ENCODE assay signal across 8 cellular contexts in genomic region chr17:81365601-81366585, GRCh38. TPM values are rescaled to one million over a fixed set of nuclear protein-coding genes. Genes with fewer than 3 reads are reported as not detected.
DNase-seq lines count a peak whose midpoint lies in the region; ATAC-seq, FAIRE-seq and TF ChIP-seq lines count a peak whose summit lies in the region.

No MANE protein-coding gene starts in this region.

- H3K4me3 ChIP-seq in HepG2 (replicated peaks in 1 of 3; ENCODE audit: insufficient read depth in 1 of 3, low read depth in 2 of 3, low read length in 3 of 3): peak overlapping the region in 1 of 3 experiments; percentile 9; a peak in 1 of 6 replicates
- peak overlapping the region in 3 of 4 donors; percentile 15 to 40 (median 33) for H3K4me3 ChIP-seq in upper lobe of left lung
- H3K4me3 ChIP-seq in mesendoderm (ENCODE audit: low read length): no peak overlapping the region

- no peak for FAIRE-seq in HepG2 (lab: Jason Lieb, UNC)

- H3K36me3 ChIP-seq in HepG2 (replicated peaks in 1 of 2; ENCODE audit: control insufficient read depth in 1 of 2, insufficient read depth in 2 of 2, low read length in 2 of 2): no peaks in the 10 kb centered on the region
- no peaks in the 10 kb centered on the region for H3K36me3 ChIP-seq in upper lobe of left lung
- H3K36me3 ChIP-seq in mesendoderm (ENCODE audit: control insufficient read depth, insufficient read depth, low read length): no peaks in the 10 kb centered on the region

- H3K4me2 ChIP-seq in HepG2 (ENCODE audit: low read depth, low read length) (peak overlapping the region; percentile 33), mesendoderm (ENCODE audit: low read length) (no peak overlapping the region)

- H4K8ac ChIP-seq in mesendoderm (ENCODE audit: low read depth, low read length): no peak overlapping the region

- H3K27me3 Mint-ChIP-seq in Calu3 (ENCODE audit: unreplicated experiment): peaks cover 60% of the 10 kb centered on the region

- H2BK5ac ChIP-seq in mesendoderm (ENCODE audit: low read length): no peak overlapping the region

- H2BK120ac ChIP-seq in mesendoderm (ENCODE audit: low read depth, low read length): no peak overlapping the region

- no peak overlapping the region for H2AK5ac ChIP-seq in mesendoderm (ENCODE audit: low read length)

- H3K27ac ChIP-seq in HepG2 (ENCODE audit: extremely low read length, insufficient read depth, low read length): no peak overlapping the region
- peak overlapping the region; percentile 83 to 94 (median 88) for H3K27ac ChIP-seq in upper lobe of left lung
- H3K27ac ChIP-seq in mesendoderm (ENCODE audit: low read depth, low read length): no peak overlapping the region

- no peaks in the 10 kb centered on the region for H3K79me1 ChIP-seq in mesendoderm (ENCODE audit: low read length)

- H3K56ac ChIP-seq in mesendoderm (ENCODE audit: low read length): no peak overlapping the region

- no peak overlapping the region for H3K18ac ChIP-seq in mesendoderm (ENCODE audit: low read length)

- intact Hi-C loops in Calu3 (cut with micrococcal nuclease; ENCODE audit: unreplicated experiment) (no loop called here), HepG2 (cut with micrococcal nuclease; ENCODE audit: unreplicated experiment) (no loop called here)

- H3K9me3 Mint-ChIP-seq in Calu3 (ENCODE audit: low read depth, unreplicated experiment): no peaks in the 10 kb centered on the region

- peak overlapping the region; percentile 64 for H3K27ac Mint-ChIP-seq in Calu3 (ENCODE audit: unreplicated experiment)

- H3K9me3 ChIP-seq in HepG2 (ENCODE audit: low read length) (no peaks in the 10 kb centered on the region), upper lobe of left lung (no peaks in the 10 kb centered on the region)

- H4K5ac ChIP-seq in mesendoderm (ENCODE audit: low read length): no peak overlapping the region

- POLR2A ChIA-PET in HepG2 (lab: Yijun Ruan, JAX): no interaction called here

- H2AFZ ChIP-seq in HepG2 (ENCODE audit: low read length): no peak overlapping the region

- no peak overlapping the region for H3K4ac ChIP-seq in mesendoderm (ENCODE audit: low read depth, low read length)

- H3K4me1 ChIP-seq in HepG2 (ENCODE audit: insufficient read depth, low read length): peaks cover 40% of the 10 kb centered on the region
- peaks cover 23 to 40% (median 33%) of the 10 kb centered on the region in 4 donors for H3K4me1 ChIP-seq in upper lobe of left lung
- H3K4me1 ChIP-seq in mesendoderm (ENCODE audit: control insufficient read depth, low read depth, low read length): no peaks in the 10 kb centered on the region

- no peak overlapping the region for H3K23ac ChIP-seq in mesendoderm (ENCODE audit: low read length)

- CTCF ChIA-PET in Calu3 (lab: Charles Lee): interaction anchor here (0.6 to 2.5 kb wide), 6 partner anchors 14 to 347 kb away, joined by 3 to 7 read pairs (median 6); partner anchors contain the start of gene BAHCC1
- CTCF ChIA-PET in HepG2 (lab: Yijun Ruan, JAX; ENCODE audit: low intra/inter-chr PET ratio, low total read pairs): no interaction called here

- TF ChIP-seq RAD21 in HepG2 (CRISPR knock-in tag; IDR thresholded peaks at IDR 0.05): no peak

- TF ChIP-seq POLR2A in HepG2 (IDR thresholded peaks at IDR 0.05; ENCODE audit: insufficient read depth in 1 of 2, low read depth in 2 of 2, low read length in 2 of 2) (no peak), upper lobe of left lung (IDR thresholded peaks at IDR 0.05) (peak in 2 of 4 donors; percentile 62 to 76)

- peak overlapping the region; percentile 67 for H3K4me3 Mint-ChIP-seq in Calu3 (ENCODE audit: low read depth, unreplicated experiment)

- no peak for TF ChIP-seq CTCF in Calu3 (IDR thresholded peaks at IDR 0.05; ENCODE audit: unreplicated experiment)
- no peak for TF ChIP-seq CTCF in HepG2 (CRISPR knock-in tag; IDR thresholded peaks at IDR 0.05)
- TF ChIP-seq CTCF in upper lobe of left lung (IDR thresholded peaks at IDR 0.05): no peak

- peaks cover 15% of the 10 kb centered on the region for H3K36me3 Mint-ChIP-seq in Calu3 (ENCODE audit: insufficient read depth, unreplicated experiment)

- BruUV-seq in Calu3 (replicated peaks; lab: Mats Ljungman, UMichigan) (no TSS peak), HepG2 (replicated peaks; lab: Mats Ljungman, UMichigan) (no TSS peak)

- no peak for TF ChIP-seq EP300 in HepG2 (IDR thresholded peaks at IDR 0.05; ENCODE audit: low read depth in 2 of 2, low read length in 2 of 2)
- no peak for TF ChIP-seq EP300 in HepG2 (CRISPR knock-in tag; IDR thresholded peaks at IDR 0.05; ENCODE audit: borderline replicate concordance)
- TF ChIP-seq EP300 in upper lobe of left lung (IDR thresholded peaks at IDR 0.05): peak in 1 of 4 donors; percentile 75

- H3K4me1 Mint-ChIP-seq in Calu3 (ENCODE audit: low read depth, unreplicated experiment): peaks cover 37% of the 10 kb centered on the region

- ATAC-seq in HepG2 (peak; percentile 57), upper lobe of left lung (ENCODE audit: low FRiP score in 2 of 2) (peak; percentile 59 to 92), HG02884 (IDR thresholded peaks at IDR 0.05; ENCODE audit: unreplicated experiment) (no peak)

- H3K27me3 ChIP-seq in HepG2 (ENCODE audit: control insufficient read depth in 1 of 2, insufficient read depth in 2 of 2, low read length in 2 of 2) (peaks cover 9 to 69% of the 10 kb centered on the region in 2 experiments; a peak in 4 of 5 replicates), upper lobe of left lung (peaks cover 0 to 3% (median under 1%) of the 10 kb centered on the region in 4 donors), mesendoderm (ENCODE audit: insufficient read depth, low read length, poor library complexity) (no peaks in the 10 kb centered on the region)

- 21% methylated on average over 23 of the region's 30 CpGs for WGBS in HepG2 (ENCODE audit: low lambda C conversion rate)
- 19 to 26% methylated on average over 18 to 30 of the region's 30 CpGs for WGBS in upper lobe of left lung, 2 donors
- no CpG with 5 or more reads among the region's 30 CpGs for WGBS in mesendoderm (ENCODE audit: extremely low coverage, insufficient coverage, low lambda C conversion rate)

- H3K9ac ChIP-seq in HepG2 (ENCODE audit: insufficient read depth, low read depth, low read length): no peak overlapping the region
- no peak overlapping the region for H3K9ac ChIP-seq in mesendoderm (ENCODE audit: low read length)

- H2BK15ac ChIP-seq in mesendoderm (replicated peaks; ENCODE audit: low read depth): no peak overlapping the region

- H4K20me1 ChIP-seq in HepG2 (ENCODE audit: insufficient read depth, low read length): no peaks in the 10 kb centered on the region

- no peaks in the 10 kb centered on the region for H3K79me2 ChIP-seq in HepG2 (ENCODE audit: insufficient read depth, low read length)
- H3K79me2 ChIP-seq in mesendoderm (ENCODE audit: control insufficient read depth, insufficient read depth, low read length): no peaks in the 10 kb centered on the region

- in situ Hi-C loops in HepG2 (cut with HindIII; ENCODE audit: extremely low pct_ligation_motif_present, low pct_unique_long_range_greater_than_20kb): no loop called here

- DNase-seq in Calu3: peak; percentile 79
- peak; percentile 36 for DNase-seq in NCI-H2029 treated with DMSO at 0.1 percent for 48 hours (lab: John Stamatoyannopoulos, UW)
- peak; percentile 95 for DNase-seq in astrocyte of the hippocampus (ENCODE audit: low read depth, low spot score)
- peak; percentile 72 for DNase-seq in HepG2 (ENCODE audit: low spot score)
- DNase-seq in upper lobe of left lung: peak; percentile 83 to 86
- DNase-seq in mesendoderm: no peak
- no peak for DNase-seq in SIG-M5 (lab: John Stamatoyannopoulos, UW)

TF ChIP-seq in HepG2, 621 proteins besides CTCF, POLR2A, EP300 and RAD21 (continues in another document):
- TF ChIP-seq ZGPAT (CRISPR knock-in tag; IDR thresholded peaks at IDR 0.05): peak; percentile 33; the same call in 1 of the 2 replicates
- 0 out of 2 replicates have a peak, but pooled peaks have one; percentile 19 for TF ChIP-seq CBFB (CRISPR knock-in tag; IDR thresholded peaks at IDR 0.05)
- TF ChIP-seq BHLHE40 (IDR thresholded peaks at IDR 0.05; ENCODE audit: low read length): 0 out of 2 replicates have a peak, but pooled peaks have one; percentile 25

RNA-seq across cellular contexts. Expression of gene BAHCC1, which starts 29.4 kb away (rescaled TPM):
- 0.17 and 0.27 TPM in 2 replicates for total RNA-seq in Calu3 (2022)
- 0.94 and 1.7 TPM in 2 replicates for total RNA-seq in HepG2 (2016; rRNA removed; fragmentation: Illumina TruSeq; extraction: Trizol)
- 1.4 and 1.8 TPM in 2 replicates for total RNA-seq in HepG2 (2016; cell fraction: cytosol; rRNA removed; fragmentation: Illumina TruSeq; extraction: Trizol; ENCODE audit: low read depth)
- total RNA-seq in HepG2 (2016; cell fraction: insoluble cytoplasmic fraction; rRNA removed; fragmentation: Illumina TruSeq; extraction: Trizol): 1.2 and 1.8 TPM in 2 replicates
- 1.2 and 1.9 TPM in 2 replicates for total RNA-seq in HepG2 (2016; cell fraction: membrane; rRNA removed; fragmentation: Illumina TruSeq; extraction: Trizol)
- total RNA-seq in HepG2 (2016; cell fraction: nucleus; rRNA removed; fragmentation: Illumina TruSeq; extraction: Trizol): 2.8 and 3.9 TPM in 2 replicates
- 1.4 TPM in 2 replicates for polyA plus RNA-seq in HepG2 (2011; rRNA removed)
- 0.42 and 0.64 TPM in 2 replicates for polyA plus RNA-seq in HepG2 (2011; cell fraction: cytosol; rRNA removed)
- polyA plus RNA-seq in HepG2 (2011; cell fraction: nucleus; rRNA removed): 15.9 and 22.2 TPM in 2 replicates
- 1.8 and 2.5 TPM in 2 replicates for polyA plus RNA-seq in HepG2 (2012)
- 1.1 and 1.4 TPM in 2 replicates for polyA plus RNA-seq in HepG2 (2016; cell fraction: cytosol; fragmentation: Illumina TruSeq; extraction: Trizol; ENCODE audit: low read depth)
- 1.3 and 1.9 TPM in 2 replicates for polyA plus RNA-seq in HepG2 (2016; cell fraction: insoluble cytoplasmic fraction; fragmentation: Illumina TruSeq; extraction: Trizol; ENCODE audit: low read depth)
- 1.9 and 2.3 TPM in 2 replicates for polyA plus RNA-seq in HepG2 (2016; cell fraction: membrane; fragmentation: Illumina TruSeq; extraction: Trizol; ENCODE audit: low read depth)
- polyA plus RNA-seq in HepG2 (2016; cell fraction: nucleus; fragmentation: Illumina TruSeq; extraction: Trizol; ENCODE audit: insufficient read depth, low read depth): 9.5 and 11.0 TPM in 2 replicates
- 1.7 and 5.4 TPM in 2 replicates for polyA minus RNA-seq in HepG2 (2011; rRNA and poly(A)+ RNA removed; ENCODE audit: low replicate concordance)
- 1.1 and 1.9 TPM in 2 replicates for polyA minus RNA-seq in HepG2 (2011; cell fraction: cytosol; rRNA and poly(A)+ RNA removed)
- 5.5 and 5.9 TPM in 2 replicates for polyA minus RNA-seq in HepG2 (2011; cell fraction: nucleus; rRNA and poly(A)+ RNA removed)
- total RNA-seq in upper lobe of left lung: 10 to 100 TPM in 5 of 6 donors, 1 to 10 TPM in 1; 8.2 to 81.7 (median 21.0) TPM
- 1.6 TPM for polyA plus RNA-seq in mesendoderm (2013, experiment 1 of 2)
- polyA plus RNA-seq in mesendoderm (2013, experiment 2 of 2): 2.1 TPM

Comparison
In these comparisons a context has a peak if more than half of its experiments do, and no peak if none do; other contexts are left out.
1. DNase-seq: peak in Calu3 (single experiment), NCI-H2029 treated with DMSO at 0.1 percent for 48 hours (single experiment), astrocyte of the hippocampus (single experiment), HepG2 (single experiment) and upper lobe of left lung (2 of 2); none in mesendoderm (single experiment) and SIG-M5 (single experiment).
2. H3K27ac ChIP-seq: peak in upper lobe of left lung (4 of 4); none in HepG2 (single experiment) and mesendoderm (single experiment).